1 cellular context compared by ENCODE assay signal in the genomic region with DNA sequence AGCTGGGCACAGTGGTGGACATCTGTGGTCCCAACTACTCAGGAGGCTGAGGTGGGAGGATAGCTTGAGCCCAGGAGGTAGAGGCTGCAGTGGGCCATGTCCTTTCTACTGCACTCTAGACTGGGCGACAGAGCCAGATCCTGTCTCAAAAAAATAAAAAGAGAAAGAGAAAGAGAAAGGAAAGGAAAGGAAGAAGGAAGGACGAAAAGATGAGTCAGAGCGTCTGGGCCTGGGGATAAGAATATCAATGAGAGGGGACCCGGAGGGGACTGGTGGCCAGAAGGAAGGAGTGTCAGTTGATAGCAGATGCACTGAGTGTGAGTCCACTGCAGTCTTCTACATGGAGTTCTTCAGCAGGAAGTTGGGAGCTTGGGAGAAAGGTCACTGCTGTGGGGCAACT.
A peak's percentile ranks its signal among the peaks of the same experiment; 100 is the strongest.
TF ChIP-seq lines count a peak whose summit lies in the region.

No MANE protein-coding gene starts in this region.

TF ChIP-seq in K562, 482 proteins besides CTCF, POLR2A, EP300 and RAD21 (continued from another document):
- TF ChIP-seq, protein P1, sequence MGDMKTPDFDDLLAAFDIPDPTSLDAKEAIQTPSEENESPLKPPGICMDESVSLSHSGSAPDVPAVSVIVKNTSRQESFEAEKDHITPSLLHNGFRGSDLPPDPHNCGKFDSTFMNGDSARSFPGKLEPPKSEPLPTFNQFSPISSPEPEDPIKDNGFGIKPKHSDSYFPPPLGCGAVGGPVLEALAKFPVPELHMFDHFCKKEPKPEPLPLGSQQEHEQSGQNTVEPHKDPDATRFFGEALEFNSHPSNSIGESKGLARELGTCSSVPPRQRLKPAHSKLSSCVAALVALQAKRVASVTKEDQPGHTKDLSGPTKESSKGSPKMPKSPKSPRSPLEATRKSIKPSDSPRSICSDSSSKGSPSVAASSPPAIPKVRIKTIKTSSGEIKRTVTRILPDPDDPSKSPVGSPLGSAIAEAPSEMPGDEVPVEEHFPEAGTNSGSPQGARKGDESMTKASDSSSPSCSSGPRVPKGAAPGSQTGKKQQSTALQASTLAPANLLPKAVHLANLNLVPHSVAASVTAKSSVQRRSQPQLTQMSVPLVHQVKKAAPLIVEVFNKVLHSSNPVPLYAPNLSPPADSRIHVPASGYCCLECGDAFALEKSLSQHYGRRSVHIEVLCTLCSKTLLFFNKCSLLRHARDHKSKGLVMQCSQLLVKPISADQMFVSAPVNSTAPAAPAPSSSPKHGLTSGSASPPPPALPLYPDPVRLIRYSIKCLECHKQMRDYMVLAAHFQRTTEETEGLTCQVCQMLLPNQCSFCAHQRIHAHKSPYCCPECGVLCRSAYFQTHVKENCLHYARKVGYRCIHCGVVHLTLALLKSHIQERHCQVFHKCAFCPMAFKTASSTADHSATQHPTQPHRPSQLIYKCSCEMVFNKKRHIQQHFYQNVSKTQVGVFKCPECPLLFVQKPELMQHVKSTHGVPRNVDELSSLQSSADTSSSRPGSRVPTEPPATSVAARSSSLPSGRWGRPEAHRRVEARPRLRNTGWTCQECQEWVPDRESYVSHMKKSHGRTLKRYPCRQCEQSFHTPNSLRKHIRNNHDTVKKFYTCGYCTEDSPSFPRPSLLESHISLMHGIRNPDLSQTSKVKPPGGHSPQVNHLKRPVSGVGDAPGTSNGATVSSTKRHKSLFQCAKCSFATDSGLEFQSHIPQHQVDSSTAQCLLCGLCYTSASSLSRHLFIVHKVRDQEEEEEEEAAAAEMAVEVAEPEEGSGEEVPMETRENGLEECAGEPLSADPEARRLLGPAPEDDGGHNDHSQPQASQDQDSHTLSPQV (IDR thresholded peaks at IDR 0.05), result no peak
- TF ChIP-seq CHD4 (IDR thresholded peaks at IDR 0.05; ENCODE audit: insufficient read depth, insufficient replicate concordance, low read depth, low read length, poor library complexity, severe bottlenecking) (no peak), RCOR1 (IDR thresholded peaks at IDR 0.05; ENCODE audit: borderline replicate concordance in 1 of 2, low read depth in 2 of 2, low read length in 2 of 2) (peak in 1 of 2 experiments; percentile 17; a peak in 1 of 4 replicates), NFIC (IDR thresholded peaks at IDR 0.05) (peak; percentile 65), PYGO2 (tag; IDR thresholded peaks at IDR 0.05) (no peak), MAZ (CRISPR knock-in tag; conservative IDR thresholded peaks at IDR 0.05 in 1 of 2, IDR thresholded peaks at IDR 0.05 in 1 of 2) (peak in 1 of 2 experiments; percentile 32; a peak in 1 of 4 replicates), ARID1B (IDR thresholded peaks at IDR 0.05) (peak; percentile 94), NCOA2 (IDR thresholded peaks at IDR 0.05; ENCODE audit: partially characterized antibody in 2 of 2) (no peak), ARNT (IDR thresholded peaks at IDR 0.05) (peak in 1 of 2 experiments; percentile 41; a peak in 1 of 4 replicates), ZNF311 (CRISPR knock-in tag; IDR thresholded peaks at IDR 0.05) (no peak), BCOR (IDR thresholded peaks at IDR 0.05) (peak; percentile 50; the same call in 1 of the 2 replicates), CTBP1 (IDR thresholded peaks at IDR 0.05; ENCODE audit: borderline replicate concordance) (no peak), ZNF384 (IDR thresholded peaks at IDR 0.05; ENCODE audit: low read depth, low read length) (peak; percentile 54; the same call in 1 of the 2 replicates), FOSL1 (tag; conservative IDR thresholded peaks at IDR 0.05) (peak; percentile 96)
- TF ChIP-seq, protein P2, sequence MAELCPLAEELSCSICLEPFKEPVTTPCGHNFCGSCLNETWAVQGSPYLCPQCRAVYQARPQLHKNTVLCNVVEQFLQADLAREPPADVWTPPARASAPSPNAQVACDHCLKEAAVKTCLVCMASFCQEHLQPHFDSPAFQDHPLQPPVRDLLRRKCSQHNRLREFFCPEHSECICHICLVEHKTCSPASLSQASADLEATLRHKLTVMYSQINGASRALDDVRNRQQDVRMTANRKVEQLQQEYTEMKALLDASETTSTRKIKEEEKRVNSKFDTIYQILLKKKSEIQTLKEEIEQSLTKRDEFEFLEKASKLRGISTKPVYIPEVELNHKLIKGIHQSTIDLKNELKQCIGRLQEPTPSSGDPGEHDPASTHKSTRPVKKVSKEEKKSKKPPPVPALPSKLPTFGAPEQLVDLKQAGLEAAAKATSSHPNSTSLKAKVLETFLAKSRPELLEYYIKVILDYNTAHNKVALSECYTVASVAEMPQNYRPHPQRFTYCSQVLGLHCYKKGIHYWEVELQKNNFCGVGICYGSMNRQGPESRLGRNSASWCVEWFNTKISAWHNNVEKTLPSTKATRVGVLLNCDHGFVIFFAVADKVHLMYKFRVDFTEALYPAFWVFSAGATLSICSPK (IDR thresholded peaks at IDR 0.05; ENCODE audit: borderline replicate concordance), result no peak
- TF ChIP-seq, protein P3, sequence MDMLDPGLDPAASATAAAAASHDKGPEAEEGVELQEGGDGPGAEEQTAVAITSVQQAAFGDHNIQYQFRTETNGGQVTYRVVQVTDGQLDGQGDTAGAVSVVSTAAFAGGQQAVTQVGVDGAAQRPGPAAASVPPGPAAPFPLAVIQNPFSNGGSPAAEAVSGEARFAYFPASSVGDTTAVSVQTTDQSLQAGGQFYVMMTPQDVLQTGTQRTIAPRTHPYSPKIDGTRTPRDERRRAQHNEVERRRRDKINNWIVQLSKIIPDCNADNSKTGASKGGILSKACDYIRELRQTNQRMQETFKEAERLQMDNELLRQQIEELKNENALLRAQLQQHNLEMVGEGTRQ (CRISPR knock-in tag; IDR thresholded peaks at IDR 0.05), result no peak
